In the genomic region with DNA sequence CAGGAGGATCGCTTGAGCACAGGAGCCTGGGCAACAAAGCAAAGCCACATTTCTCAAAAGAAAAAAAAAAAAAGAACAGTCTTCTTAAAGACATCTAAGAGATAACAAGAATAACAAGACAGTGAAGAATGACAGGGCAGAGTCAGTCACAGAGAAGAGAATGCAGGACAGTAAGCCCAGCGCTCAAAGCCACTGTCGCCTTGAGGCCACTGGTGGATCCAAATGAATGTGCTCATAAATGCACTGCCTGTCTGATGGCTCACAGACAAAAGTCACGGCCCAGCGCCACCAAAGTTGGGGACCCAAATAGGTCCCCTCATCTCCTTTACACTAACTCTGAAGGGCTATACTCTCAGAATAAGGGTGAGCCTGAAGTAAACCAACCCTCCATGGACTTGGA, we compare ENCODE assay signal across 7 cellular contexts.
"Had no signal": no experiment of that assay in that cellular context is flagged by ENCODE, and none has a peak within 500 bp of the region (broad histone marks: within the 10 kb centered on the region; RNA-seq: fewer than 3 reads in every experiment).

No MANE protein-coding gene starts in this region.

- H3K9ac ChIP-seq: GM23248 had no signal

- H3K4me3 Mint-ChIP-seq: HFFc6 had no signal

- H3K36me3 ChIP-seq: HAP-1 had no signal

- DNase-seq: GOT3, H7, HFFc6, IMR-90 had no signal

- H3K27ac ChIP-seq: GM23248 had no signal

- H3K4me3 ChIP-seq: GM23248, HAP-1 had no signal

- H2AFZ ChIP-seq: GM23248 had no signal

- ATAC-seq: HCT116 had no signal

- H3K9me3 ChIP-seq: HAP-1 had no signal

- H3K4me1 ChIP-seq: HAP-1 had no signal

- H3K27ac Mint-ChIP-seq: HFFc6 had no signal
